ENCODE assay signal across 1 cellular context in the genomic region with DNA sequence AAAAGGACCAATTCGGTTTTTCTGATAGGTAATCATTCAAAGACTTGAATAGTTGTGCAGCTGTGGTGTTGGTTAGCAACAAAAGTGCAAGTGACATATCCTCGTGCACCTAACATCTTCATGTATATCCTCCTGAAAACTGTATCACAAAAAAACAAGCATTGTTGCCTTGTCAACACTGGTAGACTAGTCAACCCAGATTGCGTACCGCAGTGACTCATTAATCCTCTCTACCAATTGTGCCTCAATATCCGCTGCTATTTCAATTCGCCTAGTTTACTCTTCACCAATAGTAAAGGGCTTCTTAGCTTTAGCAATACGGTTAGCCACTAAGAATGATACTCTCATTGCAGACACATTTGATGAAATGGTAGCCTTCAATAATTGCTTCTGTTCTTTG.
TF ChIP-seq lines count a peak whose summit lies in the region.

No MANE protein-coding gene starts in this region.

TF ChIP-seq in GM23338, 12 proteins besides CTCF, POLR2A, EP300 and RAD21 (continued from another document):
- no peak for TF ChIP-seq CREB1 (CRISPR knock-in tag; IDR thresholded peaks at IDR 0.05; ENCODE audit: low read depth)
- no peak for TF ChIP-seq ZNF331 (CRISPR knock-in tag; IDR thresholded peaks at IDR 0.05; ENCODE audit: low read depth)
- no peak for TF ChIP-seq STAT1 (IDR thresholded peaks at IDR 0.05; ENCODE audit: unreplicated experiment)
- TF ChIP-seq POLR2AphosphoS5 (IDR thresholded peaks at IDR 0.05; ENCODE audit: low read depth): no peak
- TF ChIP-seq, protein P1, sequence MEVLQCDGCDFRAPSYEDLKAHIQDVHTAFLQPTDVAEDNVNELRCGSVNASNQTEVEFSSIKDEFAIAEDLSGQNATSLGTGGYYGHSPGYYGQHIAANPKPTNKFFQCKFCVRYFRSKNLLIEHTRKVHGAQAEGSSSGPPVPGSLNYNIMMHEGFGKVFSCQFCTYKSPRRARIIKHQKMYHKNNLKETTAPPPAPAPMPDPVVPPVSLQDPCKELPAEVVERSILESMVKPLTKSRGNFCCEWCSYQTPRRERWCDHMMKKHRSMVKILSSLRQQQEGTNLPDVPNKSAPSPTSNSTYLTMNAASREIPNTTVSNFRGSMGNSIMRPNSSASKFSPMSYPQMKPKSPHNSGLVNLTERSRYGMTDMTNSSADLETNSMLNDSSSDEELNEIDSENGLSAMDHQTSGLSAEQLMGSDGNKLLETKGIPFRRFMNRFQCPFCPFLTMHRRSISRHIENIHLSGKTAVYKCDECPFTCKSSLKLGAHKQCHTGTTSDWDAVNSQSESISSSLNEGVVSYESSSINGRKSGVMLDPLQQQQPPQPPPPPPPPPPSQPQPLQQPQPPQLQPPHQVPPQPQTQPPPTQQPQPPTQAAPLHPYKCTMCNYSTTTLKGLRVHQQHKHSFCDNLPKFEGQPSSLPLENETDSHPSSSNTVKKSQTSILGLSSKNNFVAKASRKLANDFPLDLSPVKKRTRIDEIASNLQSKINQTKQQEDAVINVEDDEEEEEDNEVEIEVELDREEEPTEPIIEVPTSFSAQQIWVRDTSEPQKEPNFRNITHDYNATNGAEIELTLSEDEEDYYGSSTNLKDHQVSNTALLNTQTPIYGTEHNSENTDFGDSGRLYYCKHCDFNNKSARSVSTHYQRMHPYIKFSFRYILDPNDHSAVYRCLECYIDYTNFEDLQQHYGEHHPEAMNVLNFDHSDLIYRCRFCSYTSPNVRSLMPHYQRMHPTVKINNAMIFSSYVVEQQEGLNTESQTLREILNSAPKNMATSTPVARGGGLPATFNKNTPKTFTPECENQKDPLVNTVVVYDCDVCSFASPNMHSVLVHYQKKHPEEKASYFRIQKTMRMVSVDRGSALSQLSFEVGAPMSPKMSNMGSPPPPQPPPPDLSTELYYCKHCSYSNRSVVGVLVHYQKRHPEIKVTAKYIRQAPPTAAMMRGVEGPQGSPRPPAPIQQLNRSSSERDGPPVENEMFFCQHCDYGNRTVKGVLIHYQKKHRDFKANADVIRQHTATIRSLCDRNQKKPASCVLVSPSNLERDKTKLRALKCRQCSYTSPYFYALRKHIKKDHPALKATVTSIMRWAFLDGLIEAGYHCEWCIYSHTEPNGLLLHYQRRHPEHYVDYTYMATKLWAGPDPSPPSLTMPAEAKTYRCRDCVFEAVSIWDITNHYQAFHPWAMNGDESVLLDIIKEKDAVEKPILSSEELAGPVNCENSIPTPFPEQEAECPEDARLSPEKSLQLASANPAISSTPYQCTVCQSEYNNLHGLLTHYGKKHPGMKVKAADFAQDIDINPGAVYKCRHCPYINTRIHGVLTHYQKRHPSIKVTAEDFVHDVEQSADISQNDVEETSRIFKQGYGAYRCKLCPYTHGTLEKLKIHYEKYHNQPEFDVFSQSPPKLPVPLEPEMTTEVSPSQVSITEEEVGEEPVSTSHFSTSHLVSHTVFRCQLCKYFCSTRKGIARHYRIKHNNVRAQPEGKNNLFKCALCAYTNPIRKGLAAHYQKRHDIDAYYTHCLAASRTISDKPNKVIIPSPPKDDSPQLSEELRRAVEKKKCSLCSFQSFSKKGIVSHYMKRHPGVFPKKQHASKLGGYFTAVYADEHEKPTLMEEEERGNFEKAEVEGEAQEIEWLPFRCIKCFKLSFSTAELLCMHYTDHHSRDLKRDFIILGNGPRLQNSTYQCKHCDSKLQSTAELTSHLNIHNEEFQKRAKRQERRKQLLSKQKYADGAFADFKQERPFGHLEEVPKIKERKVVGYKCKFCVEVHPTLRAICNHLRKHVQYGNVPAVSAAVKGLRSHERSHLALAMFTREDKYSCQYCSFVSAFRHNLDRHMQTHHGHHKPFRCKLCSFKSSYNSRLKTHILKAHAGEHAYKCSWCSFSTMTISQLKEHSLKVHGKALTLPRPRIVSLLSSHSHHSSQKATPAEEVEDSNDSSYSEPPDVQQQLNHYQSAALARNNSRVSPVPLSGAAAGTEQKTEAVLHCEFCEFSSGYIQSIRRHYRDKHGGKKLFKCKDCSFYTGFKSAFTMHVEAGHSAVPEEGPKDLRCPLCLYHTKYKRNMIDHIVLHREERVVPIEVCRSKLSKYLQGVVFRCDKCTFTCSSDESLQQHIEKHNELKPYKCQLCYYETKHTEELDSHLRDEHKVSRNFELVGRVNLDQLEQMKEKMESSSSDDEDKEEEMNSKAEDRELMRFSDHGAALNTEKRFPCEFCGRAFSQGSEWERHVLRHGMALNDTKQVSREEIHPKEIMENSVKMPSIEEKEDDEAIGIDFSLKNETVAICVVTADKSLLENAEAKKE (CRISPR knock-in tag; IDR thresholded peaks at IDR 0.05): no peak
- TF ChIP-seq ZNF114 (CRISPR knock-in tag; IDR thresholded peaks at IDR 0.05): no peak
- no peak for TF ChIP-seq NANOG (IDR thresholded peaks at IDR 0.05; ENCODE audit: borderline replicate concordance)
TF ChIP-seq in GM23338: peak in this region for 0.
